Comparison of ENCODE assay signal across 17 cellular contexts in genomic region chr10:52316500-52316899, GRCh38. TPM values are rescaled to one million over a fixed set of nuclear protein-coding genes. Genes with fewer than 3 reads are reported as not detected.
DNase-seq lines count a peak whose midpoint lies in the region; ATAC-seq, FAIRE-seq and TF ChIP-seq lines count a peak whose summit lies in the region.
"Had no signal": no experiment of that assay in that cellular context is flagged by ENCODE, and none has a peak within 500 bp of the region (broad histone marks: within the 10 kb centered on the region; RNA-seq: fewer than 3 reads in every experiment).

No MANE protein-coding gene starts in this region.

- DNase-seq in H54 (ENCODE audit: insufficient read length, low spot score) = no peak
- DNase-seq in brain microvascular endothelial cell = no peak
- DNase-seq in midbrain (lab: John Stamatoyannopoulos, UW) = no peak
- DNase-seq in NCI-H1417 treated with DMSO at 0.1 percent for 48 hours (lab: John Stamatoyannopoulos, UW) = no peak
- DNase-seq in stimulated activated CD4-positive, alpha-beta T cell treated with anti-CD3 and anti-CD28 coated beads, Interleukin-2, amount 100 ng/mL, for 24 hours = no peak
- DNase-seq: ACHN; activated CD4-positive, alpha-beta T cell treated with anti-CD3 and anti-CD28 coated beads, Interleukin-2, amount 50 U/mL, for 1 hour; aorta; NCI-H2107; stimulated activated naive CD4-positive, alpha-beta T cell; transverse colon had no signal

- H3K27ac ChIP-seq in 22Rv1 (peak overlapping the region; percentile 46), brain microvascular endothelial cell (peak overlapping the region; percentile 89), mesodermal cell (ENCODE audit: low read depth, low read length, severe bottlenecking) (peak overlapping the region; percentile 32)
- H3K27ac ChIP-seq: transverse colon had no signal

- H3K36me3 ChIP-seq in brain microvascular endothelial cell (replicated peaks) = peaks cover 3% of the 10 kb centered on the region
- peaks cover 6% of the 10 kb centered on the region for H3K36me3 ChIP-seq in mesodermal cell (ENCODE audit: control insufficient read depth, insufficient read depth, low read length)
- H3K36me3 ChIP-seq: transverse colon had no signal

- H3K4me1 ChIP-seq in mesodermal cell (ENCODE audit: control insufficient read depth, insufficient read depth, low read length, poor library complexity, severe bottlenecking) = peaks cover 29% of the 10 kb centered on the region

- 94 to 100% methylated on average over 1 to 4 of the region's 4 CpGs for WGBS in mesodermal cell (ENCODE audit: insufficient coverage in 2 of 2), 2 experiments

- no peak for ATAC-seq in HG03108 (IDR thresholded peaks at IDR 0.05; ENCODE audit: unreplicated experiment)

- in situ Hi-C loops in brain microvascular endothelial cell (cut with HindIII; ENCODE audit: low pct_ligation_motif_present, low sequenced_read_pairs) = loop anchor here (25.0 kb wide), 1 partner anchor 246 kb away; no protein-coding TSS in a partner anchor

- FAIRE-seq in H54 (lab: Jason Lieb, UNC) = peak; percentile 6
- FAIRE-seq: colon, RCC 7860, TTC549 had no signal

- no peaks in the 10 kb centered on the region for H3K9me3 ChIP-seq in mesodermal cell (ENCODE audit: control insufficient read depth, low read length)
- H3K9me3 ChIP-seq: transverse colon had no signal

- no peak for TF ChIP-seq CTCF in 22Rv1 (IDR thresholded peaks at IDR 0.05)
- no peak for TF ChIP-seq CTCF in brain microvascular endothelial cell (IDR thresholded peaks at IDR 0.05; ENCODE audit: low read depth, low read length, missing control alignments)

- H3K4me3 ChIP-seq in brain microvascular endothelial cell (ENCODE audit: low read depth, low read length) (peak overlapping the region; percentile 81), mesodermal cell (ENCODE audit: extremely low read depth, insufficient read depth, low read length, poor library complexity, severe bottlenecking) (peak overlapping the region; percentile 59)
- H3K4me3 ChIP-seq: transverse colon had no signal

- no peaks in the 10 kb centered on the region for H3K27me3 ChIP-seq in brain microvascular endothelial cell (replicated peaks)

- TF ChIP-seq POLR2A in H54 (IDR thresholded peaks at IDR 0.05; ENCODE audit: low read depth, low read length) = peak; percentile 36; the same call in 1 of the 2 replicates

RNA-seq across cellular contexts. Expression of gene DKK1, which starts 2.4 kb away (rescaled TPM):
- 138 TPM for polyA plus RNA-seq in mesodermal cell (2013, experiment 1 of 2)
- 112 TPM for polyA plus RNA-seq in mesodermal cell (2013, experiment 2 of 2)

Comparison
In these comparisons a context has a peak if more than half of its experiments do, and no peak if none do; other contexts are left out.
1. H3K27ac ChIP-seq: peak in every context shown above with its lines; median percentile 89 in brain microvascular endothelial cell; 46 in 22Rv1; 32 in mesodermal cell.